ENCODE assay signal across 21 cellular contexts in the genomic region with DNA sequence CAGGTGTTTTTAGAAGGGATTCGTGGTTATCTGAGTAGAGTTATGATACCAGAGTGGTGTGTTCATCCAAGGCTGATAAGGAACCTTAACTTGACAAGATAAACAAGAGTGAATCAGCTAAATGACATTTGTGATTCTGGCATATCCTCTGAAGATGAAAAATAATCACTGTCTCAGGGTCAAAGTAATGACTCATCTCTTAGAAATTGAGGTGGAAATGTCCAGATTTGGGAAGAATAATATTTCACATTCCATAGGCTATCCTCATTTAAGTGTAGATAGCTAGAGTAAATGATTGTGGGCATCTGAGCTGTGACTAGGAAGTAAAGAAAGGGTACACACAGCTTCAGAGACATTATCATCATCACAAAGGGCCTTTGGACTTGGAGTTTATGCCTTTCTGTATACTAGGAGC.
DNase-seq lines count a peak whose midpoint lies in the region; ATAC-seq, FAIRE-seq and TF ChIP-seq lines count a peak whose summit lies in the region.
"Had no signal": no experiment of that assay in that cellular context is flagged by ENCODE, and none has a peak within 500 bp of the region (broad histone marks: within the 10 kb centered on the region; RNA-seq: fewer than 3 reads in every experiment).

No MANE protein-coding gene starts in this region.

- H4K20me1 ChIP-seq in HCT116 (ENCODE audit: insufficient read depth): no peaks in the 10 kb centered on the region

- CTCF ChIA-PET in HCT116 (lab: Charles Lee): no interaction called here

- H3K27me3 ChIP-seq in HCT116 (ENCODE audit: insufficient read depth, low read length): no peaks in the 10 kb centered on the region
- no peaks in the 10 kb centered on the region for H3K27me3 ChIP-seq in small intestine (ENCODE audit: control insufficient read depth in 2 of 2, insufficient read depth in 2 of 2, low read length in 2 of 2)
- H3K27me3 ChIP-seq: cardiac muscle cell, heart left ventricle, spleen had no signal

- no peaks in the 10 kb centered on the region for H3K36me3 ChIP-seq in HCT116 (ENCODE audit: control insufficient read depth in 1 of 2, insufficient read depth in 2 of 2, low read length in 2 of 2)
- H3K36me3 ChIP-seq in small intestine (ENCODE audit: control insufficient read depth in 2 of 2, insufficient read depth in 2 of 2, low read length in 2 of 2): no peaks in the 10 kb centered on the region
- H3K36me3 ChIP-seq: cardiac muscle cell, heart left ventricle, spleen had no signal

- POLR2A ChIA-PET in HCT116 (lab: Charles Lee): no interaction called here

- H3K4me1 ChIP-seq in HCT116 (ENCODE audit: control insufficient read depth in 1 of 2, insufficient read depth in 2 of 2, low read length in 2 of 2): peaks cover 0 to 11% of the 10 kb centered on the region in 2 experiments; a peak in 1 of 4 replicates
- H3K4me1 ChIP-seq in small intestine (ENCODE audit: control insufficient read depth in 2 of 2, insufficient read depth in 1 of 2, low read depth in 1 of 2, low read length in 1 of 2): no peaks in the 10 kb centered on the region
- H3K4me1 ChIP-seq: spleen had no signal

- no peaks in the 10 kb centered on the region for H3K9me2 ChIP-seq in HCT116 (ENCODE audit: insufficient read depth)

- in situ Hi-C loops in GM13976 (cut with MboI; ENCODE audit: low sequenced_read_pairs, unreplicated experiment): no loop called here

- H3K4me3 ChIP-seq in HCT116 (replicated peaks in 1 of 2; ENCODE audit: low read depth in 1 of 2, low read length in 2 of 2) (no peak overlapping the region), foreskin fibroblast (ENCODE audit: low read depth in 1 of 2, low read length in 2 of 2) (no peak overlapping the region), small intestine (ENCODE audit: low read depth in 1 of 2, low read length in 2 of 2) (no peak overlapping the region)
- H3K4me3 ChIP-seq: cardiac muscle cell, dorsolateral prefrontal cortex, heart left ventricle, SK-N-MC, spleen had no signal

- H3K79me2 ChIP-seq in HCT116 (ENCODE audit: insufficient read depth, low read length): no peaks in the 10 kb centered on the region

- 6 to 38% (median 17%) methylated on average over 1 of the region's 1 CpG for WGBS in small intestine, 3 donors

- H3K4me2 ChIP-seq in HCT116 (ENCODE audit: low read length): peak overlapping the region; percentile 26; the same call in 1 of the 2 replicates

- no peak overlapping the region for H3K9ac ChIP-seq in HCT116 (ENCODE audit: low read length)

- H3K9me3 ChIP-seq in HCT116 (ENCODE audit: control insufficient read depth in 1 of 2, insufficient read depth in 1 of 2, low read depth in 1 of 2, low read length in 2 of 2) (no peaks in the 10 kb centered on the region), small intestine (ENCODE audit: control insufficient read depth, low read depth) (no peaks in the 10 kb centered on the region)
- H3K9me3 ChIP-seq: heart left ventricle had no signal

- no TSS peak for BruUV-seq in HCT116 (replicated peaks; lab: Mats Ljungman, UMichigan)

- no peak overlapping the region for H2AFZ ChIP-seq in HCT116 (ENCODE audit: low read depth, low read length, poor library complexity, severe bottlenecking)

- RAD21 ChIA-PET in HCT116 (lab: Charles Lee; ENCODE audit: low non-redundant PET in 1 of 2, low total read pairs in 2 of 2, uncharacterized antibody in 2 of 2, unreplicated experiment in 2 of 2): no interaction called here

- intact Hi-C loops in HCT116 (cut with micrococcal nuclease): no loop called here

- no peak for FAIRE-seq in small intestine (lab: Jason Lieb, UNC)

- ATAC-seq in HCT116: no peak
- peak; percentile 53 for ATAC-seq in SK-N-SH treated with all-trans-retinoic acid at 6 μM for 48 hours
- no peak for ATAC-seq in HG03139 (IDR thresholded peaks at IDR 0.05; ENCODE audit: unreplicated experiment)
- no peak for ATAC-seq in GM21367 (IDR thresholded peaks at IDR 0.05; ENCODE audit: unreplicated experiment)
- ATAC-seq: activated CD4-positive, CD25-positive, alpha-beta regulatory T cell treated with anti-CD3 and anti-CD28 coated beads, Interleukin-2, amount 50 U/mL, for 24 hours; heart left ventricle; naive thymus-derived CD4-positive, alpha-beta T cell had no signal

- DNase-seq in HCT116 (ENCODE audit: low read depth, low spot score): no peak
- DNase-seq in foreskin fibroblast: peak; percentile 44 to 57
- DNase-seq in small intestine: peak; percentile 18
- DNase-seq in GM13976 (ENCODE audit: low spot score): no peak
- DNase-seq in COR-L47 (lab: John Stamatoyannopoulos, UW): no peak
- DNase-seq: activated naive CD8-positive, alpha-beta T cell treated with anti-CD3 and anti-CD28 coated beads, Interleukin-2, amount 10 ng/mL, durations not matched to agents 7 days and 5 days; DMS 273 treated with DMSO at 0.1 percent for 48 hours; dorsolateral prefrontal cortex; heart left ventricle; immature natural killer cell; naive thymus-derived CD4-positive, alpha-beta T cell; NCI-H1105; NCI-H748 treated with DMSO at 0.1 percent for 48 hours; spleen; T-helper 9 cell had no signal

- TF ChIP-seq RAD21 in HCT116 (IDR thresholded peaks at IDR 0.05; ENCODE audit: low read depth): no peak

- H3K27ac ChIP-seq in HCT116 (ENCODE audit: low read depth, low read length): no peak overlapping the region
- H3K27ac ChIP-seq in small intestine (ENCODE audit: low read depth in 1 of 2, low read length in 1 of 2): no peak overlapping the region
- H3K27ac ChIP-seq: cardiac muscle cell, dorsolateral prefrontal cortex, heart left ventricle, SK-N-MC, spleen had no signal

- TF ChIP-seq POLR2A in HCT116 (IDR thresholded peaks at IDR 0.05; ENCODE audit: borderline replicate concordance, extremely low read depth, insufficient read depth, insufficient read length): no peak

- TF ChIP-seq CTCF in HCT116 (IDR thresholded peaks at IDR 0.05 in 2 of 3, conservative IDR thresholded peaks at IDR 0.05 in 1 of 3; ENCODE audit: borderline replicate concordance in 1 of 3, insufficient read depth in 1 of 3, low read depth in 2 of 3, low read length in 2 of 3) (no peak), foreskin fibroblast (IDR thresholded peaks at IDR 0.05; ENCODE audit: low read depth, low read length) (no peak), GM13976 (IDR thresholded peaks at IDR 0.05; ENCODE audit: borderline replicate concordance, control extremely low read depth, extremely low read depth, insufficient read depth, missing control alignments) (no peak)

TF ChIP-seq in HCT116, 20 proteins besides CTCF, POLR2A, EP300 and RAD21:
- TF ChIP-seq SRF (IDR thresholded peaks at IDR 0.05; ENCODE audit: low read depth) (no peak), FOSL1 (IDR thresholded peaks at IDR 0.05; ENCODE audit: low read depth) (peak; percentile 30; the same call in 1 of the 2 replicates)
TF ChIP-seq in HCT116: peak in this region for 1.

TF ChIP-seq in SK-N-SH treated with all-trans-retinoic acid at 6 μM for 48 hours, 23 proteins besides CTCF, POLR2A, EP300 and RAD21:
- TF ChIP-seq, protein P1, sequence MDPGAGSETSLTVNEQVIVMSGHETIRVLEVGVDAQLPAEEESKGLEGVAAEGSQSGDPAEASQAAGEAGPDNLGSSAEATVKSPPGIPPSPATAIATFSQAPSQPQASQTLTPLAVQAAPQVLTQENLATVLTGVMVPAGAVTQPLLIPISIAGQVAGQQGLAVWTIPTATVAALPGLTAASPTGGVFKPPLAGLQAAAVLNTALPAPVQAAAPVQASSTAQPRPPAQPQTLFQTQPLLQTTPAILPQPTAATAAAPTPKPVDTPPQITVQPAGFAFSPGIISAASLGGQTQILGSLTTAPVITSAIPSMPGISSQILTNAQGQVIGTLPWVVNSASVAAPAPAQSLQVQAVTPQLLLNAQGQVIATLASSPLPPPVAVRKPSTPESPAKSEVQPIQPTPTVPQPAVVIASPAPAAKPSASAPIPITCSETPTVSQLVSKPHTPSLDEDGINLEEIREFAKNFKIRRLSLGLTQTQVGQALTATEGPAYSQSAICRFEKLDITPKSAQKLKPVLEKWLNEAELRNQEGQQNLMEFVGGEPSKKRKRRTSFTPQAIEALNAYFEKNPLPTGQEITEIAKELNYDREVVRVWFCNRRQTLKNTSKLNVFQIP (CRISPR knock-in tag; IDR thresholded peaks at IDR 0.05; ENCODE audit: borderline replicate concordance, low read depth): no peak
- TF ChIP-seq, protein P2, sequence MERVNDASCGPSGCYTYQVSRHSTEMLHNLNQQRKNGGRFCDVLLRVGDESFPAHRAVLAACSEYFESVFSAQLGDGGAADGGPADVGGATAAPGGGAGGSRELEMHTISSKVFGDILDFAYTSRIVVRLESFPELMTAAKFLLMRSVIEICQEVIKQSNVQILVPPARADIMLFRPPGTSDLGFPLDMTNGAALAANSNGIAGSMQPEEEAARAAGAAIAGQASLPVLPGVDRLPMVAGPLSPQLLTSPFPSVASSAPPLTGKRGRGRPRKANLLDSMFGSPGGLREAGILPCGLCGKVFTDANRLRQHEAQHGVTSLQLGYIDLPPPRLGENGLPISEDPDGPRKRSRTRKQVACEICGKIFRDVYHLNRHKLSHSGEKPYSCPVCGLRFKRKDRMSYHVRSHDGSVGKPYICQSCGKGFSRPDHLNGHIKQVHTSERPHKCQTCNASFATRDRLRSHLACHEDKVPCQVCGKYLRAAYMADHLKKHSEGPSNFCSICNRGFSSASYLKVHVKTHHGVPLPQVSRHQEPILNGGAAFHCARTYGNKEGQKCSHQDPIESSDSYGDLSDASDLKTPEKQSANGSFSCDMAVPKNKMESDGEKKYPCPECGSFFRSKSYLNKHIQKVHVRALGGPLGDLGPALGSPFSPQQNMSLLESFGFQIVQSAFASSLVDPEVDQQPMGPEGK (CRISPR knock-in tag; IDR thresholded peaks at IDR 0.05; ENCODE audit: borderline replicate concordance): peak; percentile 60; the same call in 1 of the 2 replicates
- TF ChIP-seq, protein P3, sequence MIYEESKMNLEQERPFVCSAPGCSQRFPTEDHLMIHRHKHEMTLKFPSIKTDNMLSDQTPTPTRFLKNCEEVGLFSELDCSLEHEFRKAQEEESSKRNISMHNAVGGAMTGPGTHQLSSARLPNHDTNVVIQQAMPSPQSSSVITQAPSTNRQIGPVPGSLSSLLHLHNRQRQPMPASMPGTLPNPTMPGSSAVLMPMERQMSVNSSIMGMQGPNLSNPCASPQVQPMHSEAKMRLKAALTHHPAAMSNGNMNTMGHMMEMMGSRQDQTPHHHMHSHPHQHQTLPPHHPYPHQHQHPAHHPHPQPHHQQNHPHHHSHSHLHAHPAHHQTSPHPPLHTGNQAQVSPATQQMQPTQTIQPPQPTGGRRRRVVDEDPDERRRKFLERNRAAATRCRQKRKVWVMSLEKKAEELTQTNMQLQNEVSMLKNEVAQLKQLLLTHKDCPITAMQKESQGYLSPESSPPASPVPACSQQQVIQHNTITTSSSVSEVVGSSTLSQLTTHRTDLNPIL (CRISPR knock-in tag; IDR thresholded peaks at IDR 0.05; ENCODE audit: low read depth): peak; percentile 59; the same call in 1 of the 2 replicates
- TF ChIP-seq TOX (CRISPR knock-in tag; IDR thresholded peaks at IDR 0.05; ENCODE audit: borderline replicate concordance) (peak; percentile 32; the same call in 1 of the 2 replicates), ISL1 (CRISPR knock-in tag; IDR thresholded peaks at IDR 0.05) (peak; percentile 89)
TF ChIP-seq in SK-N-SH treated with all-trans-retinoic acid at 6 μM for 48 hours: peak in this region for 4.

Comparison
In these comparisons a context has a peak if more than half of its experiments do, and no peak if none do; other contexts are left out.
1. DNase-seq: peak in foreskin fibroblast (2 of 2) and small intestine (single experiment); none in HCT116 (single experiment), GM13976 (single experiment) and COR-L47 (single experiment).